1 cellular context compared by ENCODE assay signal in the genomic region with DNA sequence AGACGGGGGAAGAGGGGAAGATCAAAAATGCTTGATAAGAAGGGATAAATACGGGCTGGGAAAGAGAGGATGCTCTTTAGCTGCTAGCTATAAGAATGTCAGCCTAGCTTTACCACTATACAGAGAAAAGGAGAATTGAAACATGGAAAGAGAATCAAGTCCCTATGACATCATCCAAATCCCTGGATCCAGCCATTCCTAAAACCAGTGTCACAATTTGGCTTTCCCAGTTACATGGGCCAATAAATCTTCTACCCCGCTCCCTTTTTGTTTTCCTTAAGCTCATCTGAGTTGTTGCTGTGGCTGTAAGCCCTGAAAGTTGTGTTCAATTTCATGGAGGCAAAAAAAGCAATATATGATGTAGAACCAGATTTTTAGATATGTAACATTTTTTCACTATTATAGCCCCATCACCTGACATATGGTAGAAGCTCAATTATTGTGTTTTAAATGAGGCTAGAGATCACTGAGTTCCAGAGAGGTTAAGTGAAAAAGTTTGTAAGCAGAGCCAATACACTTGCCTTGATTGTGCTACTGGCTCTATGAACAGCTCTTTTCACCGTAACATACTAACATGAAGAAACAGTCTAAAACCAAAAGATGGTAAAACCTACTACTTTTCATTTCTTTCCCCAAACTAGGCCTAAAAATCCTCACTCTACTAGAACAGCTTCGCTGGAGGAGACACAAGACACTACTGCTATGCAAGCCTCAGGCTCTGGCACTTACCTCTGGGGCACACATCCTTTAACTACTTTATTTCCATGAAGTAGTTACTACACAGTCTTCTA.
TF ChIP-seq lines count a peak whose summit lies in the region.

No MANE protein-coding gene starts in this region.

TF ChIP-seq in endothelial cell of umbilical vein, 7 proteins besides CTCF, POLR2A, EP300 and RAD21 (continued from another document):
- TF ChIP-seq MAX (IDR thresholded peaks at IDR 0.05; ENCODE audit: insufficient read depth, insufficient read length) (no peak), JUN (IDR thresholded peaks at IDR 0.05; ENCODE audit: borderline replicate concordance, insufficient read depth, insufficient read length, low read depth) (no peak)
